8 cellular contexts compared by ENCODE assay signal in the genomic region with DNA sequence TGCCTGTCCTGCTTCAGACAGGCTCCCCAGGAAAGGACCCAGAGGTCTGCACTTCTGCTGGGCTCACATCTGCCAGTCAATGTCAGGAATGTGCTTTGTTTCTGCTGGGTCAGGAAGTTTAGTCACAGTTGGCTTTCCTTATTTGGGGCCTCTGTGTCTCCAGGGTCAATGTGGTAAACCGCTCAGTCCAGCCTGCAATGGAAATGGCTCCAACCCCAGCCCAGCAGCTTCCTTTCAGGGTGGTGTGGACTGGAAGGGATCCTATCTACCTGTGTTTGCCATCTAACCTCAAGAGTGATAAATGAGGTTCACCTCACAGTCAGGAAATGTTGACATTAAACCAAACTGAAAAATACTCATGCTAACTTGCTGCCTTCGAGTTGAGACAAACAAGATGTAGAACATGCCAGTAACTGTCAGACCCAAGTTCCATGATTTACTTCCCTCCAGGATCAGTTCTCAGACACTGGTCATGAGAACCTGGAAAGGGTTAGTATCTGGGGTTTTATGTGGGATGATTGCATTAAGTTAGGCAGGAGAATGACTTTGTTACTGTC. TPM values are rescaled to one million over a fixed set of nuclear protein-coding genes. Genes with fewer than 3 reads are reported as not detected.
DNase-seq lines count a peak whose midpoint lies in the region; ATAC-seq and TF ChIP-seq lines count a peak whose summit lies in the region.

No MANE protein-coding gene starts in this region.

- TF ChIP-seq CTCF in neural progenitor cell (IDR thresholded peaks at IDR 0.05) = no peak

- H3K27me3 ChIP-seq in ectodermal cell (ENCODE audit: control insufficient read depth, insufficient read depth, low read length, poor library complexity, severe bottlenecking) (no peaks in the 10 kb centered on the region), neural progenitor cell (no peaks in the 10 kb centered on the region)

- H3K4me3 ChIP-seq in ectodermal cell (ENCODE audit: insufficient read depth, low read depth, low read length) (no peak overlapping the region), neural progenitor cell (no peak overlapping the region)

- 86 to 95% methylated on average over 2 of the region's 2 CpGs for WGBS in ectodermal cell, 2 experiments

- H3K4me1 ChIP-seq in ectodermal cell (ENCODE audit: control insufficient read depth, insufficient read depth, low read length) (no peaks in the 10 kb centered on the region), neural progenitor cell (no peaks in the 10 kb centered on the region)

- peaks cover 14% of the 10 kb centered on the region for H3K27me3 Mint-ChIP-seq in neural progenitor cell (ENCODE audit: insufficient read depth, low read depth)

- peak overlapping the region; percentile 40 for H3K27ac ChIP-seq in ectodermal cell (ENCODE audit: insufficient read depth, low read depth, low read length, poor library complexity, severe bottlenecking)
- no peak overlapping the region for H3K27ac ChIP-seq in neural progenitor cell

- ATAC-seq in HG03432 (IDR thresholded peaks at IDR 0.05; ENCODE audit: unreplicated experiment) = no peak
- no peak for ATAC-seq in GM18511 (IDR thresholded peaks at IDR 0.05; ENCODE audit: unreplicated experiment)
- ATAC-seq in HG02623 (IDR thresholded peaks at IDR 0.05; ENCODE audit: unreplicated experiment) = no peak

- peaks cover 35% of the 10 kb centered on the region for H3K36me3 Mint-ChIP-seq in neural progenitor cell

- H3K4me2 ChIP-seq in neural progenitor cell = no peak overlapping the region

- no peak overlapping the region for H3K9ac ChIP-seq in neural progenitor cell

- H3K36me3 ChIP-seq in ectodermal cell (ENCODE audit: control insufficient read depth, insufficient read depth, low read length) = peaks cover 41% of the 10 kb centered on the region
- H3K36me3 ChIP-seq in neural progenitor cell = peaks cover 20% of the 10 kb centered on the region

- H3K27ac Mint-ChIP-seq in neural progenitor cell = peak overlapping the region; percentile 82

- DNase-seq in ELR (ENCODE audit: low read depth) = peak; percentile 87
- DNase-seq in neural progenitor cell (ENCODE audit: low spot score) = no peak
- no peak for DNase-seq in DMS153 (lab: John Stamatoyannopoulos, UW)

- peak overlapping the region; percentile 67 for H3K4me3 Mint-ChIP-seq in neural progenitor cell

- H4K20me1 ChIP-seq in neural progenitor cell (ENCODE audit: low read depth) = peaks cover 63% of the 10 kb centered on the region

- H2AFZ ChIP-seq in neural progenitor cell (replicated peaks) = no peak overlapping the region

- no peaks in the 10 kb centered on the region for H3K9me3 Mint-ChIP-seq in neural progenitor cell

- peaks cover 78% of the 10 kb centered on the region for H3F3A ChIP-seq in neural progenitor cell (ENCODE audit: low read depth)

- H3K4me1 Mint-ChIP-seq in neural progenitor cell = peaks cover 49% of the 10 kb centered on the region

- peaks cover 5% of the 10 kb centered on the region for H3K79me2 ChIP-seq in neural progenitor cell (ENCODE audit: low read depth)

- H3K9me3 ChIP-seq in ectodermal cell (ENCODE audit: control insufficient read depth, low read length) (no peaks in the 10 kb centered on the region), neural progenitor cell (ENCODE audit: low read depth) (no peaks in the 10 kb centered on the region)

TF ChIP-seq in PFSK-1, 5 proteins besides CTCF, POLR2A, EP300 and RAD21:
- TF ChIP-seq, protein P1, sequence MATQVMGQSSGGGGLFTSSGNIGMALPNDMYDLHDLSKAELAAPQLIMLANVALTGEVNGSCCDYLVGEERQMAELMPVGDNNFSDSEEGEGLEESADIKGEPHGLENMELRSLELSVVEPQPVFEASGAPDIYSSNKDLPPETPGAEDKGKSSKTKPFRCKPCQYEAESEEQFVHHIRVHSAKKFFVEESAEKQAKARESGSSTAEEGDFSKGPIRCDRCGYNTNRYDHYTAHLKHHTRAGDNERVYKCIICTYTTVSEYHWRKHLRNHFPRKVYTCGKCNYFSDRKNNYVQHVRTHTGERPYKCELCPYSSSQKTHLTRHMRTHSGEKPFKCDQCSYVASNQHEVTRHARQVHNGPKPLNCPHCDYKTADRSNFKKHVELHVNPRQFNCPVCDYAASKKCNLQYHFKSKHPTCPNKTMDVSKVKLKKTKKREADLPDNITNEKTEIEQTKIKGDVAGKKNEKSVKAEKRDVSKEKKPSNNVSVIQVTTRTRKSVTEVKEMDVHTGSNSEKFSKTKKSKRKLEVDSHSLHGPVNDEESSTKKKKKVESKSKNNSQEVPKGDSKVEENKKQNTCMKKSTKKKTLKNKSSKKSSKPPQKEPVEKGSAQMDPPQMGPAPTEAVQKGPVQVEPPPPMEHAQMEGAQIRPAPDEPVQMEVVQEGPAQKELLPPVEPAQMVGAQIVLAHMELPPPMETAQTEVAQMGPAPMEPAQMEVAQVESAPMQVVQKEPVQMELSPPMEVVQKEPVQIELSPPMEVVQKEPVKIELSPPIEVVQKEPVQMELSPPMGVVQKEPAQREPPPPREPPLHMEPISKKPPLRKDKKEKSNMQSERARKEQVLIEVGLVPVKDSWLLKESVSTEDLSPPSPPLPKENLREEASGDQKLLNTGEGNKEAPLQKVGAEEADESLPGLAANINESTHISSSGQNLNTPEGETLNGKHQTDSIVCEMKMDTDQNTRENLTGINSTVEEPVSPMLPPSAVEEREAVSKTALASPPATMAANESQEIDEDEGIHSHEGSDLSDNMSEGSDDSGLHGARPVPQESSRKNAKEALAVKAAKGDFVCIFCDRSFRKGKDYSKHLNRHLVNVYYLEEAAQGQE (IDR thresholded peaks at IDR 0.05; ENCODE audit: insufficient read depth in 1 of 2, low read depth in 2 of 2, low read length in 2 of 2) = no peak
- TF ChIP-seq FOXP2 (optimal IDR thresholded peaks at IDR 0.05; ENCODE audit: borderline replicate concordance, extremely low read depth, extremely low read length, insufficient read depth) (peak; percentile 34), POLR2AphosphoS5 (IDR thresholded peaks at IDR 0.05; ENCODE audit: low read depth, low read length) (peak; percentile 63; the same call in 1 of the 2 replicates)

RNA-seq across cellular contexts. Expression of a gene that starts 20.3 kb away (rescaled TPM):
- 2,075 TPM for polyA plus RNA-seq in PFSK-1 (2012; ENCODE audit: insufficient read length, low read depth)
- polyA plus RNA-seq in ectodermal cell (2013, experiment 1 of 4) = 1,944 TPM
- 1,655 TPM for polyA plus RNA-seq in ectodermal cell (2013, experiment 2 of 4)
- 1,164 TPM for polyA plus RNA-seq in ectodermal cell (2013, experiment 3 of 4)
- 1,145 TPM for polyA plus RNA-seq in ectodermal cell (2013, experiment 4 of 4)
- 1,414 and 2,157 TPM in 2 replicates for total RNA-seq in neural progenitor cell (ENCODE audit: low replicate concordance)

RNA-seq across cellular contexts. Expression of a gene that starts 40.8 kb away (rescaled TPM):
- polyA plus RNA-seq in PFSK-1 (2012; ENCODE audit: insufficient read length, low read depth) = 88.7 TPM
- 107 TPM for polyA plus RNA-seq in ectodermal cell (2013, experiment 1 of 4)
- 97.5 TPM for polyA plus RNA-seq in ectodermal cell (2013, experiment 2 of 4)
- polyA plus RNA-seq in ectodermal cell (2013, experiment 3 of 4) = 72.7 TPM
- 84.5 TPM for polyA plus RNA-seq in ectodermal cell (2013, experiment 4 of 4)
- 29.8 and 46.5 TPM in 2 replicates for total RNA-seq in neural progenitor cell (ENCODE audit: low replicate concordance)
